25 cellular contexts compared by ENCODE assay signal in genomic region chr15:46946953-46947352, GRCh38.
DNase-seq lines count a peak whose midpoint lies in the region; ATAC-seq, FAIRE-seq and TF ChIP-seq lines count a peak whose summit lies in the region.
"Had no signal": no experiment of that assay in that cellular context is flagged by ENCODE, and none has a peak within 500 bp of the region (broad histone marks: within the 10 kb centered on the region; RNA-seq: fewer than 3 reads in every experiment).

No MANE protein-coding gene starts in this region.

- FAIRE-seq in bronchial epithelial cell (lab: Jason Lieb, UNC): peak; percentile 28
- FAIRE-seq: HTR-8/SVneo, K562 had no signal

- H3K4me3 ChIP-seq in bronchial epithelial cell (ENCODE audit: low read depth, low read length) (no peak overlapping the region), H7 (ENCODE audit: insufficient read depth, low read depth, low read length) (no peak overlapping the region)
- H3K4me3 ChIP-seq: K562, SJSA1 had no signal

- H3K36me3 ChIP-seq in bronchial epithelial cell (ENCODE audit: control insufficient read depth, insufficient read depth, low read length): no peaks in the 10 kb centered on the region
- H3K36me3 ChIP-seq in H7 (replicated peaks; ENCODE audit: control insufficient read depth, insufficient read depth, low read length): no peaks in the 10 kb centered on the region
- H3K36me3 ChIP-seq: SJSA1 had no signal

- ATAC-seq in GM18867 (IDR thresholded peaks at IDR 0.05; ENCODE audit: unreplicated experiment) (peak; percentile 98), HG02852 (IDR thresholded peaks at IDR 0.05; ENCODE audit: unreplicated experiment) (peak; percentile 50), GM18502 (IDR thresholded peaks at IDR 0.05; ENCODE audit: poor library complexity, unreplicated experiment) (no peak)
- ATAC-seq: CD8-positive, alpha-beta T cell; K562; T-cell had no signal

- peak; percentile 89 for DNase-seq in NCI-H69 (lab: John Stamatoyannopoulos, UW)
- DNase-seq in bronchial epithelial cell (ENCODE audit: low read depth): no peak
- no peak for DNase-seq in DMS 273 treated with DMSO at 0.1 percent for 48 hours (lab: John Stamatoyannopoulos, UW)
- DNase-seq in H7: no peak
- no peak for DNase-seq in superior temporal gyrus (ENCODE audit: extremely low spot score)
- DNase-seq: CD8-positive, alpha-beta T cell; DND-41; GOT3; HCEC 1CT; NCI-H1105 treated with DMSO at 0.1 percent for 48 hours; NCI-H1694; NCI-H2029 treated with DMSO at 0.1 percent for 48 hours; NCI-H2171; NCI-H226; NCI-H510A; NCI-H774; Right ventricle myocardium superior; RPMI8226; T-cell had no signal

- no peak for TF ChIP-seq CTCF in bronchial epithelial cell (IDR thresholded peaks at IDR 0.05; ENCODE audit: insufficient read depth, low read length, severe bottlenecking)

- H3K27me3 ChIP-seq in bronchial epithelial cell (ENCODE audit: control insufficient read depth, insufficient read depth, low read length) (no peaks in the 10 kb centered on the region), H7 (ENCODE audit: control insufficient read depth, insufficient read depth, low read length) (no peaks in the 10 kb centered on the region)
- H3K27me3 ChIP-seq: SJSA1 had no signal
